9 cellular contexts compared by ENCODE assay signal in genomic region chr19:35462476-35462953, GRCh38. TPM values are rescaled to one million over a fixed set of nuclear protein-coding genes. Genes with fewer than 3 reads are reported as not detected.
A peak's percentile ranks its signal among the peaks of the same experiment; 100 is the strongest.
DNase-seq lines count a peak whose midpoint lies in the region; ATAC-seq, FAIRE-seq and TF ChIP-seq lines count a peak whose summit lies in the region.
"Had no signal": no experiment of that assay in that cellular context is flagged by ENCODE, and none has a peak within 500 bp of the region (broad histone marks: within the 10 kb centered on the region; RNA-seq: fewer than 3 reads in every experiment).

No MANE protein-coding gene starts in this region.

- DNase-seq in GF-D8 (lab: John Stamatoyannopoulos, UW) (peak; percentile 97), NB4 (ENCODE audit: low read depth) (peak; percentile 75), pancreas (no peak), A673 (ENCODE audit: low spot score) (no peak), urothelium cell line (ENCODE audit: low spot score) (no peak)
- DNase-seq in activated gamma-delta T cell treated with anti-CD3 and anti-CD28 coated beads, Interleukin-2, amount 50 U/mL, for 16 hours (ENCODE audit: low read depth) = peak; percentile 26

- CTCF ChIA-PET in A673 (lab: Charles Lee) = no interaction called here

- H3K27ac ChIP-seq in pancreas (no peak overlapping the region), A673 (ENCODE audit: low read depth, low read length, poor library complexity, severe bottlenecking) (no peak overlapping the region)

- FAIRE-seq in pancreas (lab: Jason Lieb, UNC) (no peak), urothelium cell line (lab: Jason Lieb, UNC) (no peak)

- TF ChIP-seq POLR2A in NB4 (IDR thresholded peaks at IDR 0.05; ENCODE audit: extremely low read depth, insufficient read length) = no peak

- H3K4me1 ChIP-seq in pancreas (peaks cover 0 to 27% (median 16%) of the 10 kb centered on the region in 3 donors), A673 (ENCODE audit: insufficient read depth, low read length, poor library complexity, severe bottlenecking) (no peaks in the 10 kb centered on the region)

- TF ChIP-seq CTCF in NB4 (IDR thresholded peaks at IDR 0.05; ENCODE audit: low read depth, low read length) = no peak
- no peak for TF ChIP-seq CTCF in pancreas (IDR thresholded peaks at IDR 0.05)
- TF ChIP-seq CTCF in A673 (conservative IDR thresholded peaks at IDR 0.05; ENCODE audit: low read depth, low read length) = no peak

- no peaks in the 10 kb centered on the region for H3K9me3 ChIP-seq in pancreas
- no peaks in the 10 kb centered on the region for H3K9me3 ChIP-seq in A673 (ENCODE audit: low read depth, low read length, poor library complexity, severe bottlenecking)

- 70 to 75% methylated on average over 6 of the region's 6 CpGs for WGBS in pancreas, 2 donors

- intact Hi-C loops in pancreas (cut with DNase I) = no loop called here
- intact Hi-C loops in A673 (cut with micrococcal nuclease; ENCODE audit: unreplicated experiment) = no loop called here

- H3K27me3 ChIP-seq in pancreas (no peaks in the 10 kb centered on the region), A673 (replicated peaks; ENCODE audit: insufficient read depth, low read depth, low read length, poor library complexity) (no peaks in the 10 kb centered on the region)

- H3K36me3 ChIP-seq in pancreas (no peaks in the 10 kb centered on the region), A673 (ENCODE audit: insufficient read depth, low read length, poor library complexity, severe bottlenecking) (no peaks in the 10 kb centered on the region)

- H3K4me3 ChIP-seq in NB4 (ENCODE audit: low read depth, low read length) = no peak overlapping the region
- H3K4me3 ChIP-seq in pancreas = no peak overlapping the region
- no peak overlapping the region for H3K4me3 ChIP-seq in A673 (ENCODE audit: low read depth, low read length, poor library complexity, severe bottlenecking)
- H3K4me3 ChIP-seq: skin epidermis had no signal

- ATAC-seq in GM21576 (IDR thresholded peaks at IDR 0.05; ENCODE audit: unreplicated experiment) = peak; percentile 55
- ATAC-seq in pancreas = peak in 3 of 4 donors; percentile 1 to 31 (median 2)
- ATAC-seq in HG03095 (IDR thresholded peaks at IDR 0.05; ENCODE audit: unreplicated experiment) = no peak

- no TSS peak for BruUV-seq in A673 (replicated peaks; lab: Mats Ljungman, UMichigan)

- POLR2A ChIA-PET in A673 (lab: Charles Lee; ENCODE audit: low non-redundant PET) = no interaction called here

RNA-seq across cellular contexts. Expression of gene FFAR2, which starts 14.5 kb away (rescaled TPM):
- under 1 TPM in 4 of 6 donors, not detected in 2; 0.20 to 0.95 (median 0.35) TPM for total RNA-seq in pancreas
- 1 to 10 TPM in 1 of 2 donors, under 1 TPM in 1; 0.30 to 2.5 TPM for polyA plus RNA-seq in pancreas
- not detected in 2 replicates for total RNA-seq in A673 (2021)

RNA-seq across cellular contexts. Expression of gene KRTDAP, which starts 27.7 kb away (rescaled TPM):
- total RNA-seq in pancreas = 1 to 10 TPM in 1 of 6 donors, under 1 TPM in 1, not detected in 4; 0.35 to 1.1 TPM
- polyA plus RNA-seq in pancreas = 1 to 10 TPM; 1.4 to 2.0 TPM
- not detected in 2 replicates for total RNA-seq in A673 (2021)

RNA-seq across cellular contexts. Expression of gene DMKN, which starts 50.9 kb away (rescaled TPM):
- total RNA-seq in pancreas = 10 to 100 TPM; 48.5 to 86.7 (median 60.0) TPM
- 100 to 1,000 TPM; 133 to 197 TPM for polyA plus RNA-seq in pancreas
- total RNA-seq in A673 (2021) = not detected in 2 replicates

Comparison
In these comparisons a context has a peak if more than half of its experiments do, and no peak if none do; other contexts are left out.
1. DNase-seq: peak in GF-D8 (single experiment), NB4 (single experiment) and activated gamma-delta T cell treated with anti-CD3 and anti-CD28 coated beads, Interleukin-2, amount 50 U/mL, for 16 hours (single experiment); none in pancreas (0 of 6), A673 (single experiment) and urothelium cell line (single experiment).
2. RNA of gene DMKN, which starts 50.9 kb away (total RNA-seq): 48.5 to 86.7 TPM in pancreas; not detected in A673; every median in the first group is over 10 times any median in the second.